ENCODE assay signal across 16 cellular contexts in genomic region chr15:92747047-92747446, GRCh38.
DNase-seq lines count a peak whose midpoint lies in the region; ATAC-seq and TF ChIP-seq lines count a peak whose summit lies in the region.
"Had no signal": no experiment of that assay in that cellular context is flagged by ENCODE, and none has a peak within 500 bp of the region (broad histone marks: within the 10 kb centered on the region; RNA-seq: fewer than 3 reads in every experiment).

No MANE protein-coding gene starts in this region.

- CTCF ChIA-PET in HEK293T (lab: Yijun Ruan, JAX): no interaction called here

- H3K9me3 Mint-ChIP-seq in effector memory CD8-positive, alpha-beta T cell: no peaks in the 10 kb centered on the region
- H3K9me3 Mint-ChIP-seq: CD4-positive, CD25-positive, alpha-beta regulatory T cell had no signal

- POLR2A ChIA-PET in HEK293T (lab: Yijun Ruan, JAX): no interaction called here

- ATAC-seq in effector memory CD8-positive, alpha-beta T cell (replicated peaks): no peak

- H3K27me3 Mint-ChIP-seq in effector memory CD8-positive, alpha-beta T cell: peaks cover 10 to 18% of the 10 kb centered on the region in 2 donors

- H3K27ac Mint-ChIP-seq in effector memory CD8-positive, alpha-beta T cell: no peak overlapping the region
- H3K27ac Mint-ChIP-seq: CD4-positive, CD25-positive, alpha-beta regulatory T cell had no signal

- no peak overlapping the region for H3K4me3 Mint-ChIP-seq in effector memory CD8-positive, alpha-beta T cell
- H3K4me3 Mint-ChIP-seq: CD4-positive, CD25-positive, alpha-beta regulatory T cell had no signal

- no peaks in the 10 kb centered on the region for H3K36me3 Mint-ChIP-seq in effector memory CD8-positive, alpha-beta T cell (ENCODE audit: insufficient read depth)
- H3K36me3 Mint-ChIP-seq: CD4-positive, CD25-positive, alpha-beta regulatory T cell had no signal

- DNase-seq in Daoy (ENCODE audit: low read depth) (peak; percentile 3), HEK293T (ENCODE audit: extremely low spot score) (peak; percentile 20), SK-N-DZ (ENCODE audit: low spot score) (peak; percentile 29), iPS-NIHi7 (ENCODE audit: extremely low spot score) (peak; percentile 55), NCI-H187 (lab: John Stamatoyannopoulos, UW) (no peak), SIG-M5 (lab: John Stamatoyannopoulos, UW) (no peak)
- DNase-seq in effector memory CD8-positive, alpha-beta T cell: no peak
- DNase-seq: Calu3; CD4-positive, CD25-positive, alpha-beta regulatory T cell; DMS79 treated with DMSO at 0.1 percent for 48 hours; H7; MM.1S; NCI-H1105; NCI-H187 treated with DMSO at 0.1 percent for 48 hours; NCI-H2171 treated with DMSO at 0.1 percent for 48 hours; SJCRH30 had no signal

- H3K4me1 Mint-ChIP-seq in effector memory CD8-positive, alpha-beta T cell (ENCODE audit: low read depth in 2 of 2): no peaks in the 10 kb centered on the region
- H3K4me1 Mint-ChIP-seq: CD4-positive, CD25-positive, alpha-beta regulatory T cell had no signal

TF ChIP-seq in HEK293T, 16 proteins besides CTCF, POLR2A, EP300 and RAD21:
- TF ChIP-seq CTBP1 (IDR thresholded peaks at IDR 0.05; ENCODE audit: borderline replicate concordance) (no peak), TARDBP (IDR thresholded peaks at IDR 0.05) (no peak), FOXM1 (IDR thresholded peaks at IDR 0.05; ENCODE audit: borderline replicate concordance) (no peak), ZNF384 (IDR thresholded peaks at IDR 0.05) (no peak), FOXA1 (IDR thresholded peaks at IDR 0.05) (no peak), FOXK2 (IDR thresholded peaks at IDR 0.05) (no peak), NFRKB (IDR thresholded peaks at IDR 0.05) (no peak), BHLHE40 (IDR thresholded peaks at IDR 0.05; ENCODE audit: borderline replicate concordance) (no peak), SP1 (IDR thresholded peaks at IDR 0.05) (no peak), SUZ12 (IDR thresholded peaks at IDR 0.05) (no peak), ELF4 (IDR thresholded peaks at IDR 0.05) (no peak), LEF1 (IDR thresholded peaks at IDR 0.05; ENCODE audit: borderline replicate concordance) (no peak), ARNT (IDR thresholded peaks at IDR 0.05) (no peak), L3MBTL2 (conservative IDR thresholded peaks at IDR 0.05) (no peak), HDGF (IDR thresholded peaks at IDR 0.05; ENCODE audit: borderline replicate concordance) (no peak)
- TF ChIP-seq, protein P1, sequence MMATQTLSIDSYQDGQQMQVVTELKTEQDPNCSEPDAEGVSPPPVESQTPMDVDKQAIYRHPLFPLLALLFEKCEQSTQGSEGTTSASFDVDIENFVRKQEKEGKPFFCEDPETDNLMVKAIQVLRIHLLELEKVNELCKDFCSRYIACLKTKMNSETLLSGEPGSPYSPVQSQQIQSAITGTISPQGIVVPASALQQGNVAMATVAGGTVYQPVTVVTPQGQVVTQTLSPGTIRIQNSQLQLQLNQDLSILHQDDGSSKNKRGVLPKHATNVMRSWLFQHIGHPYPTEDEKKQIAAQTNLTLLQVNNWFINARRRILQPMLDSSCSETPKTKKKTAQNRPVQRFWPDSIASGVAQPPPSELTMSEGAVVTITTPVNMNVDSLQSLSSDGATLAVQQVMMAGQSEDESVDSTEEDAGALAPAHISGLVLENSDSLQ (IDR thresholded peaks at IDR 0.05): no peak

Comparison
In these comparisons a context has a peak if more than half of its experiments do, and no peak if none do; other contexts are left out.
1. DNase-seq: peak in Daoy (single experiment), HEK293T (single experiment), SK-N-DZ (single experiment) and iPS-NIHi7 (single experiment); none in effector memory CD8-positive, alpha-beta T cell (0 of 3), NCI-H187 (0 of 2) and SIG-M5 (single experiment).